Comparison of ENCODE assay signal across 1 cellular context in genomic region chr6:150881911-150882481, GRCh38.
TF ChIP-seq lines count a peak whose summit lies in the region.

No MANE protein-coding gene starts in this region.

TF ChIP-seq in HepG2, 621 proteins besides CTCF, POLR2A, EP300 and RAD21 (continued from another document and continues in another):
- no peak for TF ChIP-seq HNF4G (IDR thresholded peaks at IDR 0.05; ENCODE audit: borderline replicate concordance, low read depth, low read length)
- no peak; the same call in 1 of the 2 replicates for TF ChIP-seq HNF4G (CRISPR knock-in tag; IDR thresholded peaks at IDR 0.05; ENCODE audit: borderline replicate concordance, low read depth)
- TF ChIP-seq ZNF709 (CRISPR knock-in tag; IDR thresholded peaks at IDR 0.05), result no peak
- TF ChIP-seq TOE1 (CRISPR knock-in tag; IDR thresholded peaks at IDR 0.05), result no peak
- TF ChIP-seq BCL6 (CRISPR knock-in tag; IDR thresholded peaks at IDR 0.05), result peak; percentile 62
- no peak for TF ChIP-seq ZNF510 (CRISPR knock-in tag; IDR thresholded peaks at IDR 0.05; ENCODE audit: low read depth)
- TF ChIP-seq ZSCAN29 (CRISPR knock-in tag; conservative IDR thresholded peaks at IDR 0.05), result no peak
- no peak; the same call in 1 of the 2 replicates for TF ChIP-seq NR2F6 (IDR thresholded peaks at IDR 0.05)
- 0 out of 2 replicates have a peak, but pooled peaks have one; percentile 29 for TF ChIP-seq NR2F6 (CRISPR knock-in tag; IDR thresholded peaks at IDR 0.05)
- TF ChIP-seq KDM4B (CRISPR knock-in tag; IDR thresholded peaks at IDR 0.05), result 0 out of 2 replicates have a peak, but pooled peaks have one; percentile 20
- TF ChIP-seq MLLT10 (CRISPR knock-in tag; IDR thresholded peaks at IDR 0.05), result no peak
- TF ChIP-seq DRAP1 (CRISPR knock-in tag; IDR thresholded peaks at IDR 0.05), result peak; percentile 40; the same call in 1 of the 2 replicates
- peak; percentile 88; the same call in 1 of the 2 replicates for TF ChIP-seq ZBTB21 (CRISPR knock-in tag; IDR thresholded peaks at IDR 0.05)
- peak; percentile 70; the same call in 1 of the 2 replicates for TF ChIP-seq ZNF646 (CRISPR knock-in tag; IDR thresholded peaks at IDR 0.05)
- TF ChIP-seq TRAFD1 (CRISPR knock-in tag; IDR thresholded peaks at IDR 0.05; ENCODE audit: borderline replicate concordance), result no peak
- peak; percentile 56 for TF ChIP-seq ATF1 (CRISPR knock-in tag; IDR thresholded peaks at IDR 0.05)
- 0 out of 2 replicates have a peak, but pooled peaks have one; percentile 49 for TF ChIP-seq ZNF670 (CRISPR knock-in tag; IDR thresholded peaks at IDR 0.05; ENCODE audit: borderline replicate concordance)
- TF ChIP-seq PHF5A (CRISPR knock-in tag; IDR thresholded peaks at IDR 0.05; ENCODE audit: low read depth, unreplicated experiment), result peak; percentile 89
- TF ChIP-seq ZHX1 (CRISPR knock-in tag; IDR thresholded peaks at IDR 0.05; ENCODE audit: low read depth), result no peak
- TF ChIP-seq SOX5 (CRISPR knock-in tag; IDR thresholded peaks at IDR 0.05; ENCODE audit: borderline replicate concordance), result peak; percentile 97
- TF ChIP-seq ZC3H4 (CRISPR knock-in tag; IDR thresholded peaks at IDR 0.05; ENCODE audit: borderline replicate concordance), result no peak
- no peak for TF ChIP-seq ZNF576 (CRISPR knock-in tag; IDR thresholded peaks at IDR 0.05)
- TF ChIP-seq PAWR (CRISPR knock-in tag; IDR thresholded peaks at IDR 0.05; ENCODE audit: borderline replicate concordance), result no peak
- TF ChIP-seq MED1 (CRISPR knock-in tag; IDR thresholded peaks at IDR 0.05), result 0 out of 2 replicates have a peak, but pooled peaks have one; percentile 23
- TF ChIP-seq FIP1L1 (IDR thresholded peaks at IDR 0.05; ENCODE audit: borderline replicate concordance, insufficient read depth, low read depth, low read length), result no peak
- TF ChIP-seq MAX (IDR thresholded peaks at IDR 0.05), result no peak
- TF ChIP-seq ZNF3 (CRISPR knock-in tag; IDR thresholded peaks at IDR 0.05), result peak; percentile 71; the same call in 1 of the 2 replicates
- 0 out of 2 replicates have a peak, but pooled peaks have one; percentile 55 for TF ChIP-seq ZNF12 (CRISPR knock-in tag; IDR thresholded peaks at IDR 0.05)
- TF ChIP-seq DNMT3B (CRISPR knock-in tag; conservative IDR thresholded peaks at IDR 0.05), result no peak
- TF ChIP-seq ZNF558 (CRISPR knock-in tag; IDR thresholded peaks at IDR 0.05; ENCODE audit: borderline replicate concordance), result no peak
- TF ChIP-seq NFKBIZ (CRISPR knock-in tag; IDR thresholded peaks at IDR 0.05), result 0 out of 2 replicates have a peak, but pooled peaks have one; percentile 31
- peak; percentile 91 for TF ChIP-seq ZNF710 (CRISPR knock-in tag; IDR thresholded peaks at IDR 0.05; ENCODE audit: borderline replicate concordance)
- TF ChIP-seq TGIF2 (CRISPR knock-in tag; IDR thresholded peaks at IDR 0.05), result no peak
- TF ChIP-seq NFYB (CRISPR knock-in tag; IDR thresholded peaks at IDR 0.05), result no peak
- TF ChIP-seq ZNF253 (CRISPR knock-in tag; IDR thresholded peaks at IDR 0.05; ENCODE audit: borderline replicate concordance), result no peak
- no peak for TF ChIP-seq ZNF281 (CRISPR knock-in tag; IDR thresholded peaks at IDR 0.05; ENCODE audit: borderline replicate concordance)
- TF ChIP-seq HOXA3 (CRISPR knock-in tag; IDR thresholded peaks at IDR 0.05), result peak; percentile 53; the same call in 1 of the 2 replicates
- TF ChIP-seq PATZ1 (CRISPR knock-in tag; IDR thresholded peaks at IDR 0.05), result 0 out of 2 replicates have a peak, but pooled peaks have one; percentile 26
- no peak for TF ChIP-seq ZNF430 (CRISPR knock-in tag; IDR thresholded peaks at IDR 0.05)
- TF ChIP-seq ZNF720 (CRISPR knock-in tag; IDR thresholded peaks at IDR 0.05), result no peak
- TF ChIP-seq ZNF354B (CRISPR knock-in tag; IDR thresholded peaks at IDR 0.05), result no peak
- TF ChIP-seq HHEX (CRISPR knock-in tag; IDR thresholded peaks at IDR 0.05), result peak; percentile 42; the same call in 1 of the 2 replicates
- TF ChIP-seq MIXL1 (CRISPR knock-in tag; IDR thresholded peaks at IDR 0.05), result peak; percentile 73
- TF ChIP-seq HDAC2 (CRISPR knock-in tag; IDR thresholded peaks at IDR 0.05), result peak; percentile 45; the same call in 1 of the 2 replicates
- peak; percentile 46; the same call in 1 of the 2 replicates for TF ChIP-seq DMAP1 (CRISPR knock-in tag; IDR thresholded peaks at IDR 0.05)
- peak; percentile 94 for TF ChIP-seq TEAD3 (CRISPR knock-in tag; optimal IDR thresholded peaks at IDR 0.05; ENCODE audit: borderline replicate concordance)
- peak; percentile 96 for TF ChIP-seq FOXA3 (CRISPR knock-in tag; IDR thresholded peaks at IDR 0.05)
- TF ChIP-seq ZFP36 (IDR thresholded peaks at IDR 0.05; ENCODE audit: borderline replicate concordance, low read depth, low read length, partially characterized antibody), result no peak
